In the genomic region with DNA sequence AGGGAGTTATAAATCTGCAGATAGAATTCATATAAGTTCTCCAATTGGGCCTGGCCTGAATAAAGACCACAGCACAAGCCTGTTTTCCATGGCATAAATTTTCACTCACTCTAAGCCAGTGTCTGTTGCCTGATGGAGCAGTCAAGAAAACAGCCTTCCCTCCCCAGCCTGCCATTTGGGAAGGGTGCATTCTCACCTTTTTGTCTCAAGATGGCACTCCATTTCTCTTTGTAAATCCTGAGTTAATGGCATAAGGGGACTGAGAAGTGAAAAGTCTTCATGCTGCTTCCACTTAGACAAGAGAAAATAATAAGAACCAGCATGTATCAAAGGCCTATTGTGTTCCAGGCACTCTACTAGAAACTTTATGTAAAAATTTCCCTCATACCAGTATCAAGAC, we compare ENCODE assay signal across 16 cellular contexts.
DNase-seq lines count a peak whose midpoint lies in the region; ATAC-seq and TF ChIP-seq lines count a peak whose summit lies in the region.
"Had no signal": no experiment of that assay in that cellular context is flagged by ENCODE, and none has a peak within 500 bp of the region (broad histone marks: within the 10 kb centered on the region; RNA-seq: fewer than 3 reads in every experiment).

No MANE protein-coding gene starts in this region.

- in situ Hi-C loops in SK-MEL-5 (cut with HindIII; ENCODE audit: low pct_unique_long_range_greater_than_20kb, low sequenced_read_pairs) = no loop called here

- TF ChIP-seq CTCF in GM12872 (IDR thresholded peaks at IDR 0.05; ENCODE audit: insufficient read depth, low read depth, low read length) = 0 out of 3 replicates have a peak, but pooled peaks have one; percentile 19
- TF ChIP-seq CTCF in fibroblast of pulmonary artery (IDR thresholded peaks at IDR 0.05; ENCODE audit: low read length, missing control alignments) = peak; percentile 28

- intact Hi-C loops in posterior vena cava (cut with DNase I) = no loop called here
- intact Hi-C loops in left ventricle myocardium superior (cut with micrococcal nuclease) = no loop called here

- ATAC-seq in left ventricle myocardium superior = no peak
- ATAC-seq: stimulated activated naive CD8-positive, alpha-beta T cell treated with anti-CD3 and anti-CD28 coated beads, Interleukin-15, Interleukin-2, amounts not matched to agents 100 U/mL and 50 U/mL, for 24 hours had no signal

- DNase-seq in Ammon's horn (ENCODE audit: low spot score) (peak; percentile 13), SK-MEL-5 (ENCODE audit: low read depth, low spot score) (peak; percentile 62), fibroblast of pulmonary artery (ENCODE audit: low read depth) (peak; percentile 22), posterior vena cava (ENCODE audit: low spot score) (no peak), UCSD-AML1 (lab: John Stamatoyannopoulos, UW; ENCODE audit: unreplicated experiment) (no peak), left ventricle myocardium superior (no peak), SKM-1 treated with dmso at 0.1 percent for 144 hours (lab: John Stamatoyannopoulos, UW; ENCODE audit: unreplicated experiment) (no peak)
- DNase-seq: activated naive CD8-positive, alpha-beta T cell treated with anti-CD3 and anti-CD28 coated beads, Interleukin-2, amount 10 ng/mL, durations not matched to agents 7 days and 5 days; dermis blood vessel endothelial cell; foreskin melanocyte; immature natural killer cell; NCI-H1436; NCI-H524 treated with DMSO at 0.1 percent for 48 hours; Right ventricle myocardium superior; stimulated activated naive CD8-positive, alpha-beta T cell treated with anti-CD3 and anti-CD28 coated beads, Interleukin-15, Interleukin-2, amounts not matched to agents 100 U/mL and 50 U/mL, for 24 hours had no signal

- no peak overlapping the region for H3K4me3 ChIP-seq in fibroblast of pulmonary artery (replicated peaks; ENCODE audit: low read depth, low read length)

Comparison
In these comparisons a context has a peak if more than half of its experiments do, and no peak if none do; other contexts are left out.
1. DNase-seq: peak in Ammon's horn (single experiment), SK-MEL-5 (single experiment) and fibroblast of pulmonary artery (single experiment); none in posterior vena cava (single experiment), UCSD-AML1 (single experiment), left ventricle myocardium superior (single experiment) and SKM-1 treated with dmso at 0.1 percent for 144 hours (single experiment).